8 cellular contexts compared by ENCODE assay signal in genomic region chr12:27779416-27779815, GRCh38. TPM values are rescaled to one million over a fixed set of nuclear protein-coding genes. Genes with fewer than 3 reads are reported as not detected.
DNase-seq lines count a peak whose midpoint lies in the region; ATAC-seq and TF ChIP-seq lines count a peak whose summit lies in the region.

No MANE protein-coding gene starts in this region.

- H3K27me3 ChIP-seq in CD4-positive, CD25-positive, alpha-beta regulatory T cell (ENCODE audit: control insufficient read depth, insufficient read depth, low read length), result no peaks in the 10 kb centered on the region
- H3K27me3 ChIP-seq in Panc1 (ENCODE audit: control insufficient read depth, insufficient read depth, low read length) (no peaks in the 10 kb centered on the region), subcutaneous abdominal adipose tissue (ENCODE audit: control insufficient read depth in 5 of 5, insufficient read depth in 4 of 5, low read length in 5 of 5) (no peaks in the 10 kb centered on the region)

- peaks cover 37% of the 10 kb centered on the region for H3K4me1 ChIP-seq in CD4-positive, CD25-positive, alpha-beta regulatory T cell (ENCODE audit: control insufficient read depth, insufficient read depth, low read length, poor library complexity, severe bottlenecking)
- H3K4me1 ChIP-seq in Panc1 (ENCODE audit: control insufficient read depth, insufficient read depth, low read length), result peaks cover 22% of the 10 kb centered on the region
- H3K4me1 ChIP-seq in subcutaneous abdominal adipose tissue (ENCODE audit: control insufficient read depth in 5 of 5, insufficient read depth in 5 of 5, low read length in 5 of 5), result peaks cover 5 to 25% (median 20%) of the 10 kb centered on the region in 5 donors

- peak overlapping the region; percentile 85 for H3K4me3 ChIP-seq in CD4-positive, CD25-positive, alpha-beta regulatory T cell (ENCODE audit: low read depth, low read length)
- H3K4me3 ChIP-seq in Panc1 (ENCODE audit: low read depth in 2 of 2, low read length in 2 of 2) (peak overlapping the region; percentile 68 to 88), cardiac fibroblast (replicated peaks in 1 of 2; ENCODE audit: low read depth in 2 of 2, low read length in 2 of 2) (peak overlapping the region; percentile 58 to 70), lower leg skin (ENCODE audit: low read depth, poor library complexity, severe bottlenecking) (peak overlapping the region; percentile 69), subcutaneous abdominal adipose tissue (ENCODE audit: low read depth in 1 of 5, low read length in 5 of 5) (peak overlapping the region; percentile 79 to 89 (median 84))

- H3K9me3 ChIP-seq in CD4-positive, CD25-positive, alpha-beta regulatory T cell (ENCODE audit: control insufficient read depth in 2 of 2, low read length in 2 of 2), result no peaks in the 10 kb centered on the region
- no peaks in the 10 kb centered on the region for H3K9me3 ChIP-seq in Panc1 (ENCODE audit: control insufficient read depth, insufficient read depth, low read depth, low read length)
- H3K9me3 ChIP-seq in subcutaneous abdominal adipose tissue (ENCODE audit: control insufficient read depth in 5 of 5, low read length in 5 of 5), result no peaks in the 10 kb centered on the region

- in situ Hi-C loops in Panc1 (cut with HindIII; ENCODE audit: low pct_unique_long_range_greater_than_20kb, low sequenced_read_pairs), result no loop called here

- TF ChIP-seq CTCF in Panc1 (IDR thresholded peaks at IDR 0.05) (no peak), cardiac fibroblast (IDR thresholded peaks at IDR 0.05; ENCODE audit: low read depth, low read length) (no peak), lower leg skin (IDR thresholded peaks at IDR 0.05) (no peak)

- no peaks in the 10 kb centered on the region for H3K36me3 ChIP-seq in CD4-positive, CD25-positive, alpha-beta regulatory T cell (ENCODE audit: control insufficient read depth, insufficient read depth, low read length)
- H3K36me3 ChIP-seq in Panc1 (ENCODE audit: control insufficient read depth, insufficient read depth, low read length) (peaks cover 5% of the 10 kb centered on the region; the same call in 1 of the 2 replicates), subcutaneous abdominal adipose tissue (ENCODE audit: control insufficient read depth in 5 of 5, insufficient read depth in 5 of 5, low read length in 5 of 5) (no peaks in the 10 kb centered on the region)

- H3K27ac Mint-ChIP-seq in CD4-positive, CD25-positive, alpha-beta regulatory T cell, result peak overlapping the region; percentile 42 to 94 (median 88)

- H3K4me3 Mint-ChIP-seq in CD4-positive, CD25-positive, alpha-beta regulatory T cell, result peak overlapping the region; percentile 89 to 94 (median 91)

- peak in 1 of 3 donors; percentile 29 for DNase-seq in CD4-positive, CD25-positive, alpha-beta regulatory T cell
- DNase-seq in Panc1 (ENCODE audit: low read depth, low spot score) (no peak), cardiac fibroblast (ENCODE audit: low read depth in 2 of 2) (peak; percentile 5 to 29), lower leg skin (ENCODE audit: low spot score in 2 of 2) (peak in 1 of 2 donors; percentile 84), GOT3 (lab: John Stamatoyannopoulos, UW) (no peak)

- no TSS peak for BruUV-seq in Panc1 (replicated peaks; lab: Mats Ljungman, UMichigan)

- peaks cover 4% of the 10 kb centered on the region for H3K27me3 Mint-ChIP-seq in CD4-positive, CD25-positive, alpha-beta regulatory T cell

- H3K9me3 Mint-ChIP-seq in CD4-positive, CD25-positive, alpha-beta regulatory T cell, result peaks cover 0 to 1% (median 0%) of the 10 kb centered on the region in 7 donors

- intact Hi-C loops in Panc1 (cut with micrococcal nuclease; ENCODE audit: unreplicated experiment) (no loop called here), lower leg skin (cut with DNase I; ENCODE audit: low total_unique reads) (no loop called here)

- no peak overlapping the region for H3K27ac ChIP-seq in CD4-positive, CD25-positive, alpha-beta regulatory T cell (ENCODE audit: insufficient read depth, low read length, poor library complexity, severe bottlenecking)
- peak overlapping the region; percentile 91 for H3K27ac ChIP-seq in Panc1 (ENCODE audit: low read length)
- peak overlapping the region; percentile 17 for H3K27ac ChIP-seq in subcutaneous abdominal adipose tissue (ENCODE audit: low read depth, low read length)

- WGBS in lower leg skin, 2 donors, result 9% methylated on average over 13 to 15 of the region's 15 CpGs

- TF ChIP-seq POLR2A in lower leg skin (IDR thresholded peaks at IDR 0.05), result no peak

- CTCF ChIA-PET in Panc1 (lab: Charles Lee), result interaction anchor here (0.6 kb wide), 1 partner anchor 73 kb away, joined by 5 read pairs; no protein-coding TSS in a partner anchor

- POLR2A ChIA-PET in Panc1 (lab: Charles Lee), result interaction anchor here (0.6 kb wide), 1 partner anchor 27 kb away, joined by 3 read pairs; no protein-coding TSS in a partner anchor

- H3K9ac ChIP-seq in subcutaneous abdominal adipose tissue (ENCODE audit: low read length in 5 of 5), result peak overlapping the region in 4 of 5 donors; percentile 33 to 74 (median 54)

- peaks cover 8% of the 10 kb centered on the region for H3K36me3 Mint-ChIP-seq in CD4-positive, CD25-positive, alpha-beta regulatory T cell

- no peak for ATAC-seq in CD4-positive, CD25-positive, alpha-beta regulatory T cell (ENCODE audit: low read depth in 2 of 2)
- ATAC-seq in GM19025 (IDR thresholded peaks at IDR 0.05; ENCODE audit: low read depth, unreplicated experiment), result peak; percentile 11
- ATAC-seq in HG03280 (IDR thresholded peaks at IDR 0.05; ENCODE audit: unreplicated experiment), result peak; percentile 19
- peak; percentile 23 for ATAC-seq in Panc1

- H3K4me1 Mint-ChIP-seq in CD4-positive, CD25-positive, alpha-beta regulatory T cell, result peaks cover 4 to 36% (median 27%) of the 10 kb centered on the region in 4 donors

RNA-seq across cellular contexts. Expression of gene KLHL42, which starts 0.6 kb away (rescaled TPM):
- 23.6 TPM for total RNA-seq in CD4-positive, CD25-positive, alpha-beta regulatory T cell
- 10 to 100 TPM; 10.6 to 15.0 (median 12.6) TPM for polyA plus RNA-seq in CD4-positive, CD25-positive, alpha-beta regulatory T cell
- 35.2 TPM for total RNA-seq in Panc1 (2021; ENCODE audit: unreplicated experiment)
- 23.6 TPM for polyA plus RNA-seq in Panc1 (2012; ENCODE audit: insufficient read length)
- 10 to 100 TPM; 12.0 to 21.7 (median 19.8) TPM for total RNA-seq in lower leg skin

RNA-seq across cellular contexts. Expression of gene MANSC4, which starts 0.6 kb away (rescaled TPM):
- total RNA-seq in CD4-positive, CD25-positive, alpha-beta regulatory T cell, result not detected
- 1 to 10 TPM in 3 of 4 donors, not detected in 1; 1.5 to 2.4 (median 1.9) TPM for polyA plus RNA-seq in CD4-positive, CD25-positive, alpha-beta regulatory T cell
- total RNA-seq in Panc1 (2021; ENCODE audit: unreplicated experiment) (not detected), lower leg skin (not detected)
- not detected for polyA plus RNA-seq in Panc1 (2012; ENCODE audit: insufficient read length)

Comparison
In these comparisons a context has a peak if more than half of its experiments do, and no peak if none do; other contexts are left out.
1. ATAC-seq: peak in GM19025 (single experiment), HG03280 (single experiment) and Panc1 (single experiment); none in CD4-positive, CD25-positive, alpha-beta regulatory T cell (0 of 2).
2. DNase-seq: peak in cardiac fibroblast (2 of 2); none in Panc1 (single experiment) and GOT3 (single experiment).
3. Peak in every context shown above with its lines, with median percentiles within 50 percentile points of each other: H3K4me3 ChIP-seq.